In genomic region chr14:64912256-64912655, GRCh38 we compare ENCODE assay signal across 22 cellular contexts. TPM values are rescaled to one million over a fixed set of nuclear protein-coding genes. Genes with fewer than 3 reads are reported as not detected.
DNase-seq lines count a peak whose midpoint lies in the region; ATAC-seq, FAIRE-seq and TF ChIP-seq lines count a peak whose summit lies in the region.
"Had no signal": no experiment of that assay in that cellular context is flagged by ENCODE, and none has a peak within 500 bp of the region (broad histone marks: within the 10 kb centered on the region; RNA-seq: fewer than 3 reads in every experiment).

No MANE protein-coding gene starts in this region.

- no TSS peak for BruUV-seq in GM12878 (replicated peaks; lab: Mats Ljungman, UMichigan)

- no peak overlapping the region for H3K27ac ChIP-seq in GM12878 (ENCODE audit: control insufficient read depth, insufficient read depth)
- no peak overlapping the region for H3K27ac ChIP-seq in mesenchymal stem cell (ENCODE audit: low read length, poor library complexity, severe bottlenecking)
- H3K27ac ChIP-seq: BLaER1 treated with 17β-estradiol and CSF1 and Interleukin-3, amounts not matched to agents 10 nM and 100 nM; breast epithelium; upper lobe of right lung had no signal

- H3K36me3 ChIP-seq in Loucy (ENCODE audit: insufficient read depth, low read length) (no peaks in the 10 kb centered on the region), GM12878 (ENCODE audit: control insufficient read depth in 2 of 2, insufficient read depth in 2 of 2, low read length in 1 of 2) (no peaks in the 10 kb centered on the region; a peak in 1 of 4 replicates), mesenchymal stem cell (ENCODE audit: control insufficient read depth in 1 of 2, insufficient read depth in 2 of 2, low read depth in 1 of 2, low read length in 2 of 2) (no peaks in the 10 kb centered on the region)
- H3K36me3 ChIP-seq: breast epithelium, upper lobe of right lung had no signal

- peaks cover 3% of the 10 kb centered on the region; the same call in 1 of the 2 replicates for H3F3A ChIP-seq in Loucy (ENCODE audit: low read depth)

- RAD21 ChIA-PET in GM12878 (lab: Charles Lee; ENCODE audit: unreplicated experiment), result interaction anchor here (1.0 kb wide), 1 partner anchor 41 kb away, joined by 4 read pairs; no protein-coding TSS in a partner anchor

- CTCF ChIA-PET in GM12878 (lab: Yijun Ruan, JAX), result interaction anchor here (2.6 to 3.5 kb wide), 2 partner anchors 20 to 89 kb away, joined by 15 to 20 read pairs; no protein-coding TSS in a partner anchor

- no peak for TF ChIP-seq RAD21 in GM12878 (IDR thresholded peaks at IDR 0.05; ENCODE audit: insufficient read depth, low read depth, low read length)

- no peaks in the 10 kb centered on the region for H3K9me2 ChIP-seq in Loucy (replicated peaks; ENCODE audit: low read depth, low read length)

- DNase-seq in Daoy (ENCODE audit: low read depth) (peak; percentile 14), GM12878 (ENCODE audit: low read depth, low spot score) (no peak), mesenchymal stem cell (peak; percentile 8), GM19239 (ENCODE audit: insufficient read length, low spot score) (no peak), iPS-NIHi7 (ENCODE audit: extremely low spot score) (no peak)
- DNase-seq: activated CD4-positive, alpha-beta T cell treated with anti-CD3 and anti-CD28 coated beads for 4 hours; activated CD8-positive, alpha-beta memory T cell treated with anti-CD3 and anti-CD28 coated beads for 24 hours; activated T-cell treated with anti-CD3 and anti-CD28 coated beads, Interleukin-2, amount 50 U/mL, for 1 hour; glutamatergic neuron; mesendoderm; MV-4-11; NCI-H510A treated with DMSO at 0.1 percent for 48 hours; substantia nigra; upper lobe of right lung had no signal

- POLR2A ChIA-PET in GM12878 (lab: Charles Lee), result no interaction called here

- H3K4me2 ChIP-seq in Loucy (ENCODE audit: low read depth, low read length, poor library complexity, severe bottlenecking) (peak overlapping the region; percentile 12), GM12878 (ENCODE audit: control insufficient read depth, insufficient read depth) (no peak overlapping the region), mesenchymal stem cell (ENCODE audit: low read length, poor library complexity, severe bottlenecking) (no peak overlapping the region)
- H3K4me2 ChIP-seq: BLaER1 treated with 17β-estradiol and CSF1 and Interleukin-3, amounts not matched to agents 10 nM and 100 nM had no signal

- no peak overlapping the region for H2BK15ac ChIP-seq in mesenchymal stem cell (ENCODE audit: low read depth, poor library complexity, severe bottlenecking)

- H3K27me3 ChIP-seq in Loucy (ENCODE audit: insufficient read depth, low read length, poor library complexity, severe bottlenecking) (no peaks in the 10 kb centered on the region), GM12878 (replicated peaks in 1 of 2; ENCODE audit: control insufficient read depth in 2 of 2, insufficient read depth in 2 of 2, low read length in 1 of 2) (no peaks in the 10 kb centered on the region), mesenchymal stem cell (ENCODE audit: control insufficient read depth in 1 of 2, insufficient read depth in 1 of 2, low read length in 2 of 2) (peaks cover 9 to 18% of the 10 kb centered on the region in 2 experiments)
- H3K27me3 ChIP-seq: BLaER1 treated with 17β-estradiol and CSF1 and Interleukin-3, amounts not matched to agents 10 nM and 100 nM; breast epithelium; upper lobe of right lung had no signal

- H3K23ac ChIP-seq in mesenchymal stem cell (ENCODE audit: low read length in 2 of 2), result no peak overlapping the region

- H3K14ac ChIP-seq in mesenchymal stem cell (ENCODE audit: low read length in 2 of 2), result no peak overlapping the region

- no peak overlapping the region for H3K9ac ChIP-seq in Loucy (ENCODE audit: low read depth, low read length, poor library complexity, severe bottlenecking)
- H3K9ac ChIP-seq in GM12878 (ENCODE audit: control insufficient read depth, insufficient read depth, low read length), result no peak overlapping the region
- H3K9ac ChIP-seq in mesenchymal stem cell (ENCODE audit: low read length), result no peak overlapping the region
- H3K9ac ChIP-seq: BLaER1 treated with 17β-estradiol and CSF1 and Interleukin-3, amounts not matched to agents 10 nM and 100 nM had no signal

- H4K20me1 ChIP-seq in Loucy (ENCODE audit: insufficient read depth, low read length, poor library complexity, severe bottlenecking) (peaks cover 11% of the 10 kb centered on the region), GM12878 (ENCODE audit: control insufficient read depth, insufficient read depth) (no peaks in the 10 kb centered on the region)

- H3K4me3 ChIP-seq in Loucy (ENCODE audit: low read length, poor library complexity, severe bottlenecking) (no peak overlapping the region), GM12878 (no peak overlapping the region), mesenchymal stem cell (ENCODE audit: insufficient read depth in 1 of 2, low read depth in 1 of 2, low read length in 2 of 2) (no peak overlapping the region)
- H3K4me3 ChIP-seq: BLaER1 treated with 17β-estradiol and CSF1 and Interleukin-3, amounts not matched to agents 10 nM and 100 nM; breast epithelium; upper lobe of right lung had no signal

- FAIRE-seq in GM12878 (lab: Jason Lieb, UNC) (no peak), GM19239 (lab: Jason Lieb, UNC) (no peak)
- FAIRE-seq: endometrium had no signal

- H4K8ac ChIP-seq in mesenchymal stem cell (ENCODE audit: low read length), result no peak overlapping the region

- H4K91ac ChIP-seq in mesenchymal stem cell (ENCODE audit: low read length), result no peak overlapping the region

- no peak overlapping the region for H3K4ac ChIP-seq in mesenchymal stem cell (ENCODE audit: low read depth in 1 of 2, low read length in 2 of 2)

- no peak overlapping the region for H3K18ac ChIP-seq in mesenchymal stem cell (ENCODE audit: low read depth in 1 of 2, low read length in 2 of 2)

- H3K79me1 ChIP-seq in mesenchymal stem cell (replicated peaks; ENCODE audit: low read length, poor library complexity, severe bottlenecking), result peaks cover 2% of the 10 kb centered on the region

- peaks cover 29% of the 10 kb centered on the region for H3K79me2 ChIP-seq in Loucy (ENCODE audit: insufficient read depth, low read length)
- H3K79me2 ChIP-seq in GM12878 (ENCODE audit: control insufficient read depth, insufficient read depth, low read length), result peaks cover 30% of the 10 kb centered on the region

- in situ Hi-C loops in GM12878 (cut with MboI), result no loop called here

- no peak overlapping the region for H2AK5ac ChIP-seq in mesenchymal stem cell (ENCODE audit: low read length, severe bottlenecking)

- H3K9me3 ChIP-seq in Loucy (ENCODE audit: insufficient read depth, low read depth, low read length) (no peaks in the 10 kb centered on the region), GM12878 (replicated peaks; ENCODE audit: control insufficient read depth, insufficient read depth, low read length) (no peaks in the 10 kb centered on the region; the same call in 2 of the 3 replicates), mesenchymal stem cell (ENCODE audit: control insufficient read depth, low read length) (no peaks in the 10 kb centered on the region)
- H3K9me3 ChIP-seq: breast epithelium, upper lobe of right lung had no signal

- H2BK12ac ChIP-seq in mesenchymal stem cell (ENCODE audit: low read length in 2 of 2), result no peak overlapping the region

- TF ChIP-seq CTCF in Loucy (conservative IDR thresholded peaks at IDR 0.05; ENCODE audit: low read length), result no peak
- no peak for TF ChIP-seq CTCF in GM12878 (IDR thresholded peaks at IDR 0.05 in 2 of 3, conservative IDR thresholded peaks at IDR 0.05 in 1 of 3; ENCODE audit: control insufficient read depth in 2 of 3, extremely low read depth in 1 of 3, insufficient read depth in 1 of 3, low read depth in 3 of 3, low read length in 3 of 3)

- intact Hi-C loops in GM12878 (cut with micrococcal nuclease; ENCODE audit: unreplicated experiment), result no loop called here

- WGBS in GM12878 (ENCODE audit: insufficient coverage, insufficient replicate concordance, low lambda C conversion rate, missing lambda C conversion rate), result 0% methylated on average over 1 of the region's 1 CpG
- WGBS in mesenchymal stem cell, result no CpG with 5 or more reads among the region's 1 CpG

- ATAC-seq in GM12878 (no peak), HG02588 (IDR thresholded peaks at IDR 0.05; ENCODE audit: unreplicated experiment) (no peak), esophagus mucosa (no peak)
- ATAC-seq: upper lobe of right lung had no signal

- TF ChIP-seq EP300 in GM12878 (IDR thresholded peaks at IDR 0.05; ENCODE audit: borderline replicate concordance in 1 of 2, control insufficient read depth in 1 of 2, low read depth in 2 of 2, low read length in 2 of 2), result no peak

- no peak for TF ChIP-seq POLR2A in GM12878 (IDR thresholded peaks at IDR 0.05; ENCODE audit: low read depth, low read length)

- SMC1A ChIA-PET in GM12878 (lab: Charles Lee; ENCODE audit: uncharacterized antibody, unreplicated experiment), result no interaction called here

- H2BK5ac ChIP-seq in mesenchymal stem cell (ENCODE audit: low read depth, low read length, poor library complexity, severe bottlenecking), result no peak overlapping the region

- H2AFZ ChIP-seq in Loucy (ENCODE audit: low read length), result no peak overlapping the region
- no peak overlapping the region for H2AFZ ChIP-seq in GM12878 (ENCODE audit: control insufficient read depth, low read depth, low read length)
- H2AFZ ChIP-seq in mesenchymal stem cell (ENCODE audit: low read depth, low read length), result no peak overlapping the region

- no peak overlapping the region for H2BK120ac ChIP-seq in mesenchymal stem cell (ENCODE audit: low read depth, low read length)

- H3K4me1 ChIP-seq in Loucy (ENCODE audit: insufficient read depth, low read length, poor library complexity, severe bottlenecking) (peaks cover 20% of the 10 kb centered on the region), GM12878 (ENCODE audit: control insufficient read depth, insufficient read depth, low read length) (peaks cover 5% of the 10 kb centered on the region; the same call in 1 of the 2 replicates), mesenchymal stem cell (ENCODE audit: control insufficient read depth, insufficient read depth, low read depth, low read length) (peaks cover 2% of the 10 kb centered on the region)

RNA-seq across cellular contexts. Expression of gene CHURC1, which starts 2.0 kb away (rescaled TPM):
- 82.5 and 130 TPM in 2 replicates for total RNA-seq in Daoy (2014; rRNA removed; shearing (Covaris generic))
- 143 and 151 TPM in 2 replicates for total RNA-seq in GM12878 (2013; cell fraction: nucleolus; rRNA removed)
- 41.0 and 56.9 TPM in 2 replicates for total RNA-seq in GM12878 (2014; rRNA removed)
- total RNA-seq in GM12878 (2014; rRNA removed; fragmentation: Illumina TruSeq; extraction: Trizol), result 73.3 and 81.0 TPM in 2 replicates
- total RNA-seq in GM12878 (2021), result 65.3 and 70.2 TPM in 2 replicates
- 15.3 TPM for polyA plus RNA-seq in GM12878 (2011; ENCODE audit: low read depth)
- polyA plus RNA-seq in GM12878 (2011; rRNA removed), result 193 and 241 TPM in 2 replicates
- polyA plus RNA-seq in GM12878 (2011; cell fraction: cytosol; rRNA removed), result 47.7 and 137 TPM in 2 replicates
- 52.4 and 56.9 TPM in 2 replicates for polyA plus RNA-seq in GM12878 (2011; cell fraction: nucleus; rRNA removed)
- polyA plus RNA-seq in GM12878 (2012), result 58.2 and 78.5 TPM in 2 replicates
- 88.3 and 111 TPM in 2 replicates for polyA plus RNA-seq in GM12878 (2014; fragmentation: Illumina TruSeq; extraction: Trizol)
- 100 to 1,000 TPM; 408 to 421 TPM for polyA plus RNA-seq in GM12878 (2014; fragmentation: Nextera tagmentation; extraction: Ambion mirVana)
- polyA plus RNA-seq in GM12878 (2014; rRNA removed), result 50.9 and 65.4 TPM in 2 replicates
- 100 to 1,000 TPM; 237 to 262 TPM for polyA plus RNA-seq in GM12878 (2016; fragmentation: Nextera tagmentation; extraction: Ambion mirVana)
- polyA minus RNA-seq in GM12878 (2011; rRNA and poly(A)+ RNA removed), result 22.6 and 25.2 TPM in 2 replicates
- 7.2 and 9.6 TPM in 2 replicates for polyA minus RNA-seq in GM12878 (2011; cell fraction: cytosol; rRNA and poly(A)+ RNA removed)
- polyA minus RNA-seq in GM12878 (2011; cell fraction: nucleus; rRNA and poly(A)+ RNA removed), result 21.5 and 24.7 TPM in 2 replicates
- polyA plus RNA-seq in mesenchymal stem cell (2013, experiment 1 of 2), result 80.1 TPM
- 83.0 TPM for polyA plus RNA-seq in mesenchymal stem cell (2013, experiment 2 of 2)
- 38.6 TPM for total RNA-seq in esophagus mucosa

RNA-seq across cellular contexts. Expression of gene GPX2, which starts 30.3 kb away (rescaled TPM):
- not detected in 2 replicates for total RNA-seq in Daoy (2014; rRNA removed; shearing (Covaris generic))
- total RNA-seq in GM12878 (2013; cell fraction: nucleolus; rRNA removed), result not detected in 2 replicates
- total RNA-seq in GM12878 (2014; rRNA removed), result not detected in 2 replicates
- total RNA-seq in GM12878 (2014; rRNA removed; fragmentation: Illumina TruSeq; extraction: Trizol), result not detected in 2 replicates
- total RNA-seq in GM12878 (2021), result 0.85 TPM in 1 of 2 replicates, not detected in the other
- polyA plus RNA-seq in GM12878 (2011; ENCODE audit: low read depth), result not detected
- not detected in 2 replicates for polyA plus RNA-seq in GM12878 (2011; rRNA removed)
- not detected in 2 replicates for polyA plus RNA-seq in GM12878 (2011; cell fraction: cytosol; rRNA removed)
- polyA plus RNA-seq in GM12878 (2011; cell fraction: nucleus; rRNA removed), result not detected in 2 replicates
- 0.15 and 0.32 TPM in 2 replicates for polyA plus RNA-seq in GM12878 (2012)
- not detected in 2 replicates for polyA plus RNA-seq in GM12878 (2014; fragmentation: Illumina TruSeq; extraction: Trizol)
- polyA plus RNA-seq in GM12878 (2014; fragmentation: Nextera tagmentation; extraction: Ambion mirVana), result not detected
- not detected in 2 replicates for polyA plus RNA-seq in GM12878 (2014; rRNA removed)
- polyA plus RNA-seq in GM12878 (2016; fragmentation: Nextera tagmentation; extraction: Ambion mirVana), result not detected
- polyA minus RNA-seq in GM12878 (2011; rRNA and poly(A)+ RNA removed), result not detected in 2 replicates
- polyA minus RNA-seq in GM12878 (2011; cell fraction: cytosol; rRNA and poly(A)+ RNA removed), result not detected in 2 replicates
- not detected in 2 replicates for polyA minus RNA-seq in GM12878 (2011; cell fraction: nucleus; rRNA and poly(A)+ RNA removed)
- polyA plus RNA-seq in mesenchymal stem cell (2013, experiment 1 of 2), result not detected
- not detected for polyA plus RNA-seq in mesenchymal stem cell (2013, experiment 2 of 2)
- total RNA-seq in esophagus mucosa, result 68.1 TPM
- total RNA-seq: myocyte, omental fat pad had no signal

RNA-seq across cellular contexts. Expression of gene SPTB, which starts 32.5 kb away (rescaled TPM):
- 1.3 and 2.2 TPM in 2 replicates for total RNA-seq in Daoy (2014; rRNA removed; shearing (Covaris generic))
- 0.08 and 0.20 TPM in 2 replicates for total RNA-seq in GM12878 (2013; cell fraction: nucleolus; rRNA removed)
- total RNA-seq in GM12878 (2014; rRNA removed) (under 0.01 and 0.05 TPM in 2 replicates), GM12878 (2014; rRNA removed; fragmentation: Illumina TruSeq; extraction: Trizol) (under 0.01 TPM in 1 of 2 replicates, not detected in the other), GM12878 (2021) (0.03 and 0.11 TPM in 2 replicates), esophagus mucosa (0.08 TPM)
- not detected for polyA plus RNA-seq in GM12878 (2011; ENCODE audit: low read depth)
- polyA plus RNA-seq in GM12878 (2011; rRNA removed) (0.04 and 0.06 TPM in 2 replicates), GM12878 (2014; fragmentation: Illumina TruSeq; extraction: Trizol) (0.01 TPM in 1 of 2 replicates, not detected in the other), GM12878 (2014; fragmentation: Nextera tagmentation; extraction: Ambion mirVana) (not detected), GM12878 (2014; rRNA removed) (0.03 TPM in 1 of 2 replicates, not detected in the other), GM12878 (2016; fragmentation: Nextera tagmentation; extraction: Ambion mirVana) (not detected)
- polyA plus RNA-seq in GM12878 (2011; cell fraction: cytosol; rRNA removed), result 0.03 and 0.04 TPM in 2 replicates
- polyA plus RNA-seq in GM12878 (2011; cell fraction: nucleus; rRNA removed), result 0.09 and 0.13 TPM in 2 replicates
- polyA plus RNA-seq in GM12878 (2012), result 0.03 and 0.13 TPM in 2 replicates
- 0.21 TPM in 1 of 2 replicates, not detected in the other for polyA minus RNA-seq in GM12878 (2011; rRNA and poly(A)+ RNA removed)
- not detected in 2 replicates for polyA minus RNA-seq in GM12878 (2011; cell fraction: cytosol; rRNA and poly(A)+ RNA removed)
- polyA minus RNA-seq in GM12878 (2011; cell fraction: nucleus; rRNA and poly(A)+ RNA removed), result not detected in 2 replicates
- polyA plus RNA-seq in mesenchymal stem cell (2013, experiment 1 of 2), result 0.03 TPM
- 0.08 TPM for polyA plus RNA-seq in mesenchymal stem cell (2013, experiment 2 of 2)

RNA-seq across cellular contexts. Expression of gene RAB15, which starts 59.9 kb away (rescaled TPM):
- total RNA-seq in Daoy (2014; rRNA removed; shearing (Covaris generic)), result 9.9 and 13.8 TPM in 2 replicates
- total RNA-seq in GM12878 (2013; cell fraction: nucleolus; rRNA removed), result 0.76 and 1.8 TPM in 2 replicates
- 2.3 and 2.9 TPM in 2 replicates for total RNA-seq in GM12878 (2014; rRNA removed)
- 2.4 and 2.5 TPM in 2 replicates for total RNA-seq in GM12878 (2014; rRNA removed; fragmentation: Illumina TruSeq; extraction: Trizol)
- 2.6 and 2.8 TPM in 2 replicates for total RNA-seq in GM12878 (2021)
- 1.5 TPM for polyA plus RNA-seq in GM12878 (2011; ENCODE audit: low read depth)
- 0.77 and 0.81 TPM in 2 replicates for polyA plus RNA-seq in GM12878 (2011; rRNA removed)
- polyA plus RNA-seq in GM12878 (2011; cell fraction: cytosol; rRNA removed), result 0.72 and 0.94 TPM in 2 replicates
- polyA plus RNA-seq in GM12878 (2011; cell fraction: nucleus; rRNA removed), result 5.4 and 8.7 TPM in 2 replicates
- polyA plus RNA-seq in GM12878 (2012), result 1.8 and 2.3 TPM in 2 replicates
- 1.6 and 3.0 TPM in 2 replicates for polyA plus RNA-seq in GM12878 (2014; fragmentation: Illumina TruSeq; extraction: Trizol)
- 1 to 10 TPM in 1 of 2 experiments, under 1 TPM in 1; 0.32 to 1.0 TPM for polyA plus RNA-seq in GM12878 (2014; fragmentation: Nextera tagmentation; extraction: Ambion mirVana)
- polyA plus RNA-seq in GM12878 (2014; rRNA removed), result 2.5 and 3.9 TPM in 2 replicates
- 1 to 10 TPM; 1.0 to 1.8 TPM for polyA plus RNA-seq in GM12878 (2016; fragmentation: Nextera tagmentation; extraction: Ambion mirVana)
- 0.41 and 0.88 TPM in 2 replicates for polyA minus RNA-seq in GM12878 (2011; rRNA and poly(A)+ RNA removed)
- polyA minus RNA-seq in GM12878 (2011; cell fraction: cytosol; rRNA and poly(A)+ RNA removed), result 0.40 TPM in 1 of 2 replicates, not detected in the other
- polyA minus RNA-seq in GM12878 (2011; cell fraction: nucleus; rRNA and poly(A)+ RNA removed), result 0.24 and 0.48 TPM in 2 replicates
- 4.2 TPM for polyA plus RNA-seq in mesenchymal stem cell (2013, experiment 1 of 2)
- polyA plus RNA-seq in mesenchymal stem cell (2013, experiment 2 of 2), result 3.9 TPM
- 1.8 TPM for total RNA-seq in esophagus mucosa

Comparison
In these comparisons a context has a peak if more than half of its experiments do, and no peak if none do; other contexts are left out.
1. DNase-seq: peak in Daoy (single experiment) and mesenchymal stem cell (single experiment); none in GM12878 (single experiment), GM19239 (single experiment) and iPS-NIHi7 (single experiment).
2. RNA of gene GPX2, which starts 30.3 kb away (total RNA-seq): 68.1 TPM in esophagus mucosa (single experiment); not detected in Daoy and 0.85 TPM in GM12878; every median in the first group is over 10 times any median in the second.